ENCODE assay signal across 9 cellular contexts in the genomic region with DNA sequence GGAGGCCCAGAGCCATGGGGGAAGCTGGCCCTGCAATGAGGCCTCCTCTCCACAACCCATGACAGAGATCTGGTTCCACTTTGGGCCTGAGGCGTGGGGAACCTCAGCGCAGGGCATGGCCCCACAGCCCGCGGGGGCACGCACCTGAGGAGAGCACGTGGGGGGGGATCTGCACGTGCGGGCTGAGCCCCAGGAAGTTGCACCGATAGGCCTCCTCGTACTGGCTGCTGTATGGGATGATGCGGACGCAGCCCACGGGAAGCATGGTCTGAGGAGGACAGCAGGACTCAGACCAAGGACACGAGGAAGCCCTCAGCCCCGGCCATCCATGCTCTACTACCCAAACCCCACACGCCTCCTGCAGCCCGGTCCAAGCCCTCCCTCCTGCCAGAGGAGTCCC. TPM values are rescaled to one million over a fixed set of nuclear protein-coding genes. Genes with fewer than 3 reads are reported as not detected.
DNase-seq lines count a peak whose midpoint lies in the region; ATAC-seq and TF ChIP-seq lines count a peak whose summit lies in the region.
"Had no signal": no experiment of that assay in that cellular context is flagged by ENCODE, and none has a peak within 500 bp of the region (broad histone marks: within the 10 kb centered on the region; RNA-seq: fewer than 3 reads in every experiment).

No MANE protein-coding gene starts in this region.

- no peak overlapping the region for H2AFZ ChIP-seq in osteoblast (ENCODE audit: low read length)

- no peak overlapping the region for H3K4me2 ChIP-seq in osteoblast (ENCODE audit: insufficient read depth, low read length)

- H3K9me3 ChIP-seq in osteoblast (ENCODE audit: low read depth, low read length), result no peaks in the 10 kb centered on the region
- H3K9me3 ChIP-seq: Caco-2 had no signal

- H3K27me3 ChIP-seq in H7 (ENCODE audit: control insufficient read depth, insufficient read depth, low read length) (no peaks in the 10 kb centered on the region), osteoblast (ENCODE audit: insufficient read depth, low read length) (no peaks in the 10 kb centered on the region)

- POLR2A ChIA-PET in RWPE1 (lab: Yijun Ruan, JAX; ENCODE audit: low non-redundant PET), result no interaction called here

- H3K27ac ChIP-seq in RWPE1 (peak overlapping the region; percentile 17; the same call in 1 of the 2 replicates), osteoblast (ENCODE audit: low read depth, low read length) (no peak overlapping the region)

- peaks cover 27% of the 10 kb centered on the region for H3K79me2 ChIP-seq in osteoblast (ENCODE audit: insufficient read depth, low read length)

- H3K4me1 ChIP-seq in osteoblast (ENCODE audit: insufficient read depth, low read length), result peaks cover under 1% of the 10 kb centered on the region
- H3K4me1 ChIP-seq: Caco-2 had no signal

- H3K4me3 ChIP-seq in H7 (ENCODE audit: insufficient read depth, low read depth, low read length), result no peak overlapping the region
- H3K4me3 ChIP-seq in osteoblast (ENCODE audit: insufficient read depth, low read length), result no peak overlapping the region

- CTCF ChIA-PET in RWPE1 (lab: Yijun Ruan, JAX), result no interaction called here

- TF ChIP-seq CTCF in RWPE1 (conservative IDR thresholded peaks at IDR 0.05; ENCODE audit: low read depth), result no peak
- no peak for TF ChIP-seq CTCF in osteoblast (IDR thresholded peaks at IDR 0.05; ENCODE audit: extremely low read depth, low read depth, low read length)

- peaks cover 23% of the 10 kb centered on the region for H4K20me1 ChIP-seq in osteoblast (ENCODE audit: insufficient read depth, low read length)

- no peak for ATAC-seq in HG03565 (IDR thresholded peaks at IDR 0.05; ENCODE audit: unreplicated experiment)

- H3K36me3 ChIP-seq in H7 (replicated peaks; ENCODE audit: control insufficient read depth, insufficient read depth, low read length) (peaks cover 30% of the 10 kb centered on the region), osteoblast (ENCODE audit: insufficient read depth, low read length) (peaks cover 82% of the 10 kb centered on the region)

- DNase-seq in H7 (peak; percentile 55), RWPE1 (ENCODE audit: low spot score) (no peak), osteoblast (ENCODE audit: insufficient read length, low spot score, missing footprints) (peak; percentile 38), putamen (ENCODE audit: low spot score) (no peak), DMS53 treated with DMSO at 0.1 percent for 48 hours (lab: John Stamatoyannopoulos, UW; ENCODE audit: unreplicated experiment) (no peak)
- DNase-seq: Caco-2; CD8-positive, alpha-beta memory T cell; GF-D8 had no signal

RNA-seq across cellular contexts. Expression of a gene that starts 10.1 kb away (rescaled TPM):
- total RNA-seq in H7 (2014; rRNA removed; shearing (Covaris generic)), result 0.17 TPM in 1 of 2 replicates, not detected in the other
- 1.4 and 2.7 TPM in 2 replicates for total RNA-seq in osteoblast

RNA-seq across cellular contexts. Expression of a gene that starts 20.7 kb away (rescaled TPM):
- total RNA-seq in H7 (2014; rRNA removed; shearing (Covaris generic)), result 36.4 and 42.9 TPM in 2 replicates
- total RNA-seq in osteoblast, result 104 and 174 TPM in 2 replicates

Comparison
In these comparisons a context has a peak if more than half of its experiments do, and no peak if none do; other contexts are left out.
1. DNase-seq: peak in H7 (single experiment) and osteoblast (single experiment); none in RWPE1 (single experiment), putamen (single experiment) and DMS53 treated with DMSO at 0.1 percent for 48 hours (single experiment).